18 cellular contexts compared by ENCODE assay signal in genomic region chr22:49790912-49791311, GRCh38. TPM values are rescaled to one million over a fixed set of nuclear protein-coding genes. Genes with fewer than 3 reads are reported as not detected.
DNase-seq lines count a peak whose midpoint lies in the region; ATAC-seq and TF ChIP-seq lines count a peak whose summit lies in the region.
"Had no signal": no experiment of that assay in that cellular context is flagged by ENCODE, and none has a peak within 500 bp of the region (broad histone marks: within the 10 kb centered on the region; RNA-seq: fewer than 3 reads in every experiment).

No MANE protein-coding gene starts in this region.

- H3K9ac ChIP-seq in adipocyte (ENCODE audit: low read length) = peak overlapping the region; percentile 52

- intact Hi-C loops in CD4-positive, alpha-beta T cell (cut with DNase I, micrococcal nuclease) = no loop called here
- intact Hi-C loops in naive thymus-derived CD4-positive, alpha-beta T cell (cut with micrococcal nuclease) = no loop called here

- POLR2A ChIA-PET in CD4-positive, alpha-beta T cell (lab: Charles Lee) = no interaction called here
- POLR2A ChIA-PET in naive thymus-derived CD4-positive, alpha-beta T cell (lab: Charles Lee) = interaction anchor here (1.3 kb wide), 1 partner anchor 26 kb away, joined by 3 read pairs; no protein-coding TSS in a partner anchor

- peaks cover 41% of the 10 kb centered on the region for H3K4me1 ChIP-seq in adipocyte (ENCODE audit: control insufficient read depth, insufficient read depth, low read length)
- peaks cover 12 to 22% of the 10 kb centered on the region in 2 donors for H3K4me1 ChIP-seq in naive thymus-derived CD4-positive, alpha-beta T cell (ENCODE audit: control insufficient read depth in 2 of 2, insufficient read depth in 2 of 2, low read length in 2 of 2)

- H3K36me3 ChIP-seq in adipocyte (ENCODE audit: control insufficient read depth, insufficient read depth, low read length, severe bottlenecking) = peaks cover 63% of the 10 kb centered on the region
- H3K36me3 ChIP-seq in naive thymus-derived CD4-positive, alpha-beta T cell (ENCODE audit: control insufficient read depth in 2 of 3, insufficient read depth in 3 of 3, low read length in 3 of 3) = peaks cover 0 to 78% (median 18%) of the 10 kb centered on the region in 3 experiments

- H3K9me3 ChIP-seq in CD4-positive, alpha-beta T cell (ENCODE audit: control insufficient read depth, low read length) = no peaks in the 10 kb centered on the region
- H3K9me3 ChIP-seq in adipocyte (ENCODE audit: control insufficient read depth, low read length) = no peaks in the 10 kb centered on the region
- H3K9me3 ChIP-seq in naive thymus-derived CD4-positive, alpha-beta T cell (ENCODE audit: control insufficient read depth in 2 of 3, low read length in 3 of 3) = no peaks in the 10 kb centered on the region
- H3K9me3 ChIP-seq: lower lobe of right lung, neutrophil, testis had no signal

- H3K9me3 Mint-ChIP-seq in CD4-positive, alpha-beta T cell = no peaks in the 10 kb centered on the region
- H3K9me3 Mint-ChIP-seq in naive thymus-derived CD4-positive, alpha-beta T cell = peaks cover 0 to 4% (median 0%) of the 10 kb centered on the region in 11 donors
- H3K9me3 Mint-ChIP-seq: brain had no signal

- no peaks in the 10 kb centered on the region for H3K27me3 Mint-ChIP-seq in CD4-positive, alpha-beta T cell
- no peaks in the 10 kb centered on the region for H3K27me3 Mint-ChIP-seq in naive thymus-derived CD4-positive, alpha-beta T cell
- H3K27me3 Mint-ChIP-seq: brain had no signal

- no peaks in the 10 kb centered on the region for H3K27me3 ChIP-seq in CD4-positive, alpha-beta T cell (ENCODE audit: control insufficient read depth, insufficient read depth, low read length)
- no peaks in the 10 kb centered on the region for H3K27me3 ChIP-seq in adipocyte (replicated peaks; ENCODE audit: control insufficient read depth, insufficient read depth, low read length)
- no peaks in the 10 kb centered on the region for H3K27me3 ChIP-seq in naive thymus-derived CD4-positive, alpha-beta T cell (ENCODE audit: control insufficient read depth in 2 of 2, insufficient read depth in 2 of 2, low read length in 2 of 2)
- H3K27me3 ChIP-seq: neutrophil, testis had no signal

- peak overlapping the region; percentile 77 for H3K4me3 Mint-ChIP-seq in CD4-positive, alpha-beta T cell
- peak overlapping the region; percentile 39 to 83 (median 68) for H3K4me3 Mint-ChIP-seq in naive thymus-derived CD4-positive, alpha-beta T cell
- H3K4me3 Mint-ChIP-seq: brain had no signal

- CTCF ChIA-PET in CD4-positive, alpha-beta T cell (lab: Charles Lee) = interaction anchor here (0.8 kb wide), 1 partner anchor 19 kb away, joined by 3 read pairs; no protein-coding TSS in a partner anchor
- CTCF ChIA-PET in naive thymus-derived CD4-positive, alpha-beta T cell (lab: Charles Lee) = interaction anchor here (0.9 kb wide), 1 partner anchor 365 kb away, joined by 3 read pairs; no protein-coding TSS in a partner anchor

- peaks cover 65% of the 10 kb centered on the region for H3K4me1 Mint-ChIP-seq in CD4-positive, alpha-beta T cell (ENCODE audit: low read depth)
- H3K4me1 Mint-ChIP-seq in naive thymus-derived CD4-positive, alpha-beta T cell = peaks cover 32 to 74% (median 71%) of the 10 kb centered on the region in 7 donors

- no peak overlapping the region for H3K27ac ChIP-seq in CD4-positive, alpha-beta T cell (ENCODE audit: low read depth, low read length)
- H3K27ac ChIP-seq in naive thymus-derived CD4-positive, alpha-beta T cell (ENCODE audit: low read depth, low read length) = no peak overlapping the region
- H3K27ac ChIP-seq: lower lobe of right lung, testis had no signal

- ATAC-seq in CD4-positive, alpha-beta T cell (ENCODE audit: poor library complexity) = no peak
- no peak for ATAC-seq in naive thymus-derived CD4-positive, alpha-beta T cell
- ATAC-seq: activated CD4-positive, CD25-positive, alpha-beta regulatory T cell treated with anti-CD3 and anti-CD28 coated beads, Interleukin-2, amount 50 U/mL, for 24 hours; lower lobe of right lung had no signal

- H3K36me3 Mint-ChIP-seq in CD4-positive, alpha-beta T cell (ENCODE audit: low read depth) = peaks cover 93% of the 10 kb centered on the region
- peaks cover 9 to 48% (median 23%) of the 10 kb centered on the region in 5 donors for H3K36me3 Mint-ChIP-seq in naive thymus-derived CD4-positive, alpha-beta T cell

- peak; percentile 74 for DNase-seq in AG08395 (ENCODE audit: low spot score)
- DNase-seq in CD4-positive, alpha-beta T cell = no peak
- no peak for DNase-seq in adipocyte (ENCODE audit: low read depth)
- no peak for DNase-seq in naive thymus-derived CD4-positive, alpha-beta T cell
- DNase-seq in SHP77 treated with DMSO at 0.1 percent for 48 hours (lab: John Stamatoyannopoulos, UW) = no peak
- DNase-seq in NCI-H2227 treated with DMSO at 0.1 percent for 48 hours (lab: John Stamatoyannopoulos, UW) = no peak
- no peak for DNase-seq in HPDE6-E6E7 (ENCODE audit: extremely low spot score)
- DNase-seq in NCI-H526 treated with DMSO at 0.1 percent for 48 hours (lab: John Stamatoyannopoulos, UW) = no peak
- DNase-seq: C1 segment of cervical spinal cord; lower lobe of right lung; NCI-H187; NCI-H69; stimulated activated CD4-positive, alpha-beta T cell treated with anti-CD3 and anti-CD28 coated beads, Interleukin-12 subunit alpha, Interleukin-12 subunit beta, amount 100 ng/mL, for 4 hours; T-helper 1 cell; testis had no signal

- no peak for TF ChIP-seq CTCF in CD4-positive, alpha-beta T cell (IDR thresholded peaks at IDR 0.05)

- peak overlapping the region; percentile 90 for H3K27ac Mint-ChIP-seq in CD4-positive, alpha-beta T cell
- H3K27ac Mint-ChIP-seq in naive thymus-derived CD4-positive, alpha-beta T cell = peak overlapping the region in 8 of 9 donors; percentile 48 to 95 (median 88)

- H3K4me3 ChIP-seq in adipocyte (ENCODE audit: low read length) = no peak overlapping the region
- H3K4me3 ChIP-seq in naive thymus-derived CD4-positive, alpha-beta T cell (ENCODE audit: low read length) = no peak overlapping the region
- H3K4me3 ChIP-seq: lower lobe of right lung, testis had no signal

RNA-seq across cellular contexts. Expression of gene BRD1, which starts 36.8 kb away (rescaled TPM):
- 100 to 1,000 TPM; 129 to 130 TPM for total RNA-seq in CD4-positive, alpha-beta T cell
- total RNA-seq in naive thymus-derived CD4-positive, alpha-beta T cell = 100 to 1,000 TPM in 2 of 5 experiments, 10 to 100 TPM in 3; 50.0 to 130 (median 87.7) TPM
- 1 to 10 TPM; 2.8 to 3.4 TPM for polyA plus RNA-seq in naive thymus-derived CD4-positive, alpha-beta T cell
